ENCODE assay signal across 11 cellular contexts in the genomic region with DNA sequence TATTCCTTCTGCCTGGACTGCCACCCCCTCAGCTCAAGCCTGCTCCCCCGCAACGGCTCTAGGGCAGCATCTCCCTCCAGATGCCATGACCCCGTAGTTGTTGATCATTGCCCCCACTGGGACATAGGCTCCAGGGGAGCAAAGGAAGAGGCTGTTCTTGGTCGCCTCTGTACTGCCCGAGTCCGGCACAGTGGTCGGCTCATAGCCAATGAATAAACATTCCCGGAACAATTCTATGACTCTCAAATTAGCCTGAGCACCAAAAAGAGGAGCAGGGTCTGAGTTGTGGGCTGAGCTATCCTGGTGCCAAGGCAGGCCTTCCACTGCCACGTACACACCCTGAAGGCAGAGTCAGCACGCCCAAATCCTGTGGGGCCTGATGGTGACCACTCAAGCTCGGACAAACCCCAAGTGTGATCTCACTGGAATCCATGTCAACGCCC. TPM values are rescaled to one million over a fixed set of nuclear protein-coding genes. Genes with fewer than 3 reads are reported as not detected.
DNase-seq lines count a peak whose midpoint lies in the region; ATAC-seq and TF ChIP-seq lines count a peak whose summit lies in the region.
"Had no signal": no experiment of that assay in that cellular context is flagged by ENCODE, and none has a peak within 500 bp of the region (broad histone marks: within the 10 kb centered on the region; RNA-seq: fewer than 3 reads in every experiment).

No MANE protein-coding gene starts in this region.

- intact Hi-C loops in uterus (cut with DNase I; ENCODE audit: low total_unique reads), result no loop called here

- peaks cover 0 to 13% of the 10 kb centered on the region in 2 donors for H3K36me3 ChIP-seq in duodenal mucosa (ENCODE audit: control insufficient read depth in 1 of 2, insufficient read depth in 2 of 2, low read length in 2 of 2)
- H3K36me3 ChIP-seq in muscle layer of duodenum (ENCODE audit: control insufficient read depth in 1 of 2, insufficient read depth in 2 of 2, low read length in 2 of 2), result no peaks in the 10 kb centered on the region
- no peaks in the 10 kb centered on the region for H3K36me3 ChIP-seq in uterus

- H3K4me3 ChIP-seq in duodenal mucosa (ENCODE audit: low read depth in 1 of 2, low read length in 2 of 2) (no peak overlapping the region), muscle layer of duodenum (ENCODE audit: low read depth in 1 of 2, low read length in 2 of 2) (peak overlapping the region in 1 of 2 donors; percentile 2), uterus (no peak overlapping the region)

- DNase-seq in activated T-cell treated with anti-CD3 and anti-CD28 coated beads, Interleukin-2, amount 50 U/mL, for 72 hours, result no peak
- DNase-seq in activated T-cell treated with anti-CD3 and anti-CD28 coated beads, Interleukin-2, amount 50 U/mL, for 1 hour, result no peak
- DNase-seq in uterus (peak in 1 of 2 donors; percentile 55), foreskin melanocyte (no peak)
- DNase-seq: NCI-H1436; stimulated activated naive CD4-positive, alpha-beta T cell treated with Interleukin-2 at 50 U/mL for 16 hours had no signal

- H3K27ac ChIP-seq in duodenal mucosa (ENCODE audit: low read depth, low read length) (peak overlapping the region; percentile 50), muscle layer of duodenum (ENCODE audit: low read length) (peak overlapping the region; percentile 74), uterus (peak overlapping the region; percentile 86 to 92)

- H3K4me1 ChIP-seq in duodenal mucosa (ENCODE audit: control insufficient read depth in 1 of 2, insufficient read depth in 2 of 2, low read length in 2 of 2) (peaks cover 72 to 82% of the 10 kb centered on the region in 2 donors), muscle layer of duodenum (ENCODE audit: control insufficient read depth in 1 of 2, insufficient read depth in 2 of 2, low read length in 2 of 2) (peaks cover 61 to 93% of the 10 kb centered on the region in 2 donors), uterus (peaks cover 35 to 47% of the 10 kb centered on the region in 2 donors)

- no peak for ATAC-seq in activated T-cell treated with anti-CD3 and anti-CD28 coated beads, Interleukin-2, amount 50 U/mL, for 72 hours (replicated peaks in 1 of 2)
- no peak for ATAC-seq in HG02623 (IDR thresholded peaks at IDR 0.05; ENCODE audit: unreplicated experiment)
- no peak for ATAC-seq in GM18868 (IDR thresholded peaks at IDR 0.05; ENCODE audit: unreplicated experiment)

- H3K27me3 ChIP-seq in duodenal mucosa (ENCODE audit: control insufficient read depth in 1 of 2, insufficient read depth in 2 of 2, low read length in 2 of 2) (no peaks in the 10 kb centered on the region), muscle layer of duodenum (ENCODE audit: low read depth, low read length) (no peaks in the 10 kb centered on the region), uterus (no peaks in the 10 kb centered on the region)

- no peaks in the 10 kb centered on the region for H3K27me3 Mint-ChIP-seq in activated T-cell treated with anti-CD3 and anti-CD28 coated beads, Interleukin-2, amount 50 U/mL, for 72 hours (ENCODE audit: low read depth)

- H3K27ac Mint-ChIP-seq in activated T-cell treated with anti-CD3 and anti-CD28 coated beads, Interleukin-2, amount 50 U/mL, for 72 hours, result peak overlapping the region; percentile 42

- H3K4me1 Mint-ChIP-seq in activated T-cell treated with anti-CD3 and anti-CD28 coated beads, Interleukin-2, amount 50 U/mL, for 72 hours (ENCODE audit: low read depth), result peaks cover 97% of the 10 kb centered on the region

- no peaks in the 10 kb centered on the region for H3K9me3 Mint-ChIP-seq in activated T-cell treated with anti-CD3 and anti-CD28 coated beads, Interleukin-2, amount 50 U/mL, for 72 hours
- H3K9me3 Mint-ChIP-seq: nephron had no signal

- H3K9me3 ChIP-seq in duodenal mucosa (ENCODE audit: control insufficient read depth in 1 of 2, low read length in 2 of 2) (no peaks in the 10 kb centered on the region), muscle layer of duodenum (ENCODE audit: control insufficient read depth in 1 of 2, low read length in 2 of 2) (no peaks in the 10 kb centered on the region), uterus (no peaks in the 10 kb centered on the region)

- H3K4me3 Mint-ChIP-seq in activated T-cell treated with anti-CD3 and anti-CD28 coated beads, Interleukin-2, amount 50 U/mL, for 72 hours, result no peak overlapping the region
- H3K4me3 Mint-ChIP-seq: nephron had no signal

- H3K9ac ChIP-seq in duodenal mucosa (ENCODE audit: low read depth in 1 of 2, low read length in 2 of 2), result no peak overlapping the region

- TF ChIP-seq CTCF in uterus (IDR thresholded peaks at IDR 0.05), result no peak

- H3K36me3 Mint-ChIP-seq in activated T-cell treated with anti-CD3 and anti-CD28 coated beads, Interleukin-2, amount 50 U/mL, for 72 hours (ENCODE audit: insufficient read depth in 2 of 2), result peaks cover 2 to 12% of the 10 kb centered on the region in 2 donors

- no peak for TF ChIP-seq POLR2A in uterus (IDR thresholded peaks at IDR 0.05)

RNA-seq across cellular contexts. Expression of gene CAPZB, which starts 33.1 kb away (rescaled TPM):
- total RNA-seq in activated T-cell treated with anti-CD3 and anti-CD28 coated beads, Interleukin-2, amount 50 U/mL, for 72 hours, result 100 to 1,000 TPM; 336 to 373 TPM
- 100 to 1,000 TPM in 3 of 4 donors, 10 to 100 TPM in 1; 94.4 to 281 (median 141) TPM for total RNA-seq in uterus
